ENCODE assay signal across 1 cellular context in genomic region chr7:134605978-134606923, GRCh38.
TF ChIP-seq lines count a peak whose summit lies in the region.

No MANE protein-coding gene starts in this region.

TF ChIP-seq in H1, 55 proteins besides CTCF, POLR2A, EP300 and RAD21 (continued from another document):
- no peak for TF ChIP-seq CHD7 (IDR thresholded peaks at IDR 0.05; ENCODE audit: insufficient replicate concordance, low read length)
- TF ChIP-seq JUND (IDR thresholded peaks at IDR 0.05; ENCODE audit: low read length), result no peak
- no peak for TF ChIP-seq ZNF274 (IDR thresholded peaks at IDR 0.05; ENCODE audit: borderline replicate concordance, extremely low read depth, low read length)
- TF ChIP-seq TEAD4 (IDR thresholded peaks at IDR 0.05; ENCODE audit: low read depth, low read length), result no peak
- TF ChIP-seq TCF12 (IDR thresholded peaks at IDR 0.05; ENCODE audit: low read depth, low read length), result no peak
- TF ChIP-seq GTF2F1 (IDR thresholded peaks at IDR 0.05; ENCODE audit: borderline replicate concordance, low read depth, low read length), result no peak
- TF ChIP-seq CTBP2 (IDR thresholded peaks at IDR 0.05; ENCODE audit: borderline replicate concordance, insufficient read depth, insufficient read length, low read length), result no peak
- TF ChIP-seq GABPA (IDR thresholded peaks at IDR 0.05; ENCODE audit: borderline replicate concordance, insufficient read depth, low read length), result no peak
- no peak for TF ChIP-seq CEBPB (IDR thresholded peaks at IDR 0.05; ENCODE audit: low read depth, low read length)
- TF ChIP-seq BRCA1 (IDR thresholded peaks at IDR 0.05; ENCODE audit: low read depth, low read length), result no peak
- TF ChIP-seq MAX (IDR thresholded peaks at IDR 0.05), result no peak
TF ChIP-seq in H1: peak in this region for 0.
